ENCODE assay signal across 25 cellular contexts in genomic region chr3:162776137-162776536, GRCh38.
"Had no signal": no experiment of that assay in that cellular context is flagged by ENCODE, and none has a peak within 500 bp of the region (broad histone marks: within the 10 kb centered on the region; RNA-seq: fewer than 3 reads in every experiment).

No MANE protein-coding gene starts in this region.

- FAIRE-seq: keratinocyte had no signal

- ATAC-seq: effector memory CD8-positive, alpha-beta T cell; esophagus mucosa; foreskin keratinocyte; gastroesophageal sphincter; heart right ventricle; left cardiac atrium; left lung; left ventricle myocardium superior; lower lobe of right lung; mucosa of descending colon; naive thymus-derived CD8-positive, alpha-beta T cell had no signal

- DNase-seq: colonic mucosa; cortex of kidney; effector CD8-positive, alpha-beta T cell; effector memory CD8-positive, alpha-beta T cell; endodermal cell; erythroblast; esophagus squamous epithelium; foreskin keratinocyte; glutamatergic neuron; head of caudate nucleus; heart right ventricle; hippocampal formation; immature natural killer cell; left cardiac atrium; left lung; left ventricle myocardium superior; lower lobe of right lung; mesenchymal stem cell; mucosa of descending colon; naive B cell; naive thymus-derived CD8-positive, alpha-beta T cell had no signal

- H3K9me3 ChIP-seq: colonic mucosa, esophagus squamous epithelium, gastroesophageal sphincter, heart right ventricle, left lung, lower lobe of right lung, mucosa of descending colon had no signal

- H3K27me3 ChIP-seq: colonic mucosa, esophagus squamous epithelium, foreskin keratinocyte, gastroesophageal sphincter, heart right ventricle, left lung had no signal

- H3K36me3 ChIP-seq: colonic mucosa, esophagus squamous epithelium, gastroesophageal sphincter, heart right ventricle, left lung, lower lobe of right lung had no signal

- H3K4me3 ChIP-seq: colonic mucosa, esophagus squamous epithelium, gastroesophageal sphincter, heart right ventricle, left lung, lower lobe of right lung, mucosa of descending colon had no signal

- H3K4me1 ChIP-seq: colonic mucosa, esophagus squamous epithelium, foreskin keratinocyte, gastroesophageal sphincter, heart right ventricle, left lung, lower lobe of right lung had no signal

- H3K27ac ChIP-seq: colonic mucosa, epithelial cell of prostate, esophagus squamous epithelium, foreskin keratinocyte, gastroesophageal sphincter, heart right ventricle, left lung, lower lobe of right lung had no signal
